ENCODE assay signal across 8 cellular contexts in the genomic region with DNA sequence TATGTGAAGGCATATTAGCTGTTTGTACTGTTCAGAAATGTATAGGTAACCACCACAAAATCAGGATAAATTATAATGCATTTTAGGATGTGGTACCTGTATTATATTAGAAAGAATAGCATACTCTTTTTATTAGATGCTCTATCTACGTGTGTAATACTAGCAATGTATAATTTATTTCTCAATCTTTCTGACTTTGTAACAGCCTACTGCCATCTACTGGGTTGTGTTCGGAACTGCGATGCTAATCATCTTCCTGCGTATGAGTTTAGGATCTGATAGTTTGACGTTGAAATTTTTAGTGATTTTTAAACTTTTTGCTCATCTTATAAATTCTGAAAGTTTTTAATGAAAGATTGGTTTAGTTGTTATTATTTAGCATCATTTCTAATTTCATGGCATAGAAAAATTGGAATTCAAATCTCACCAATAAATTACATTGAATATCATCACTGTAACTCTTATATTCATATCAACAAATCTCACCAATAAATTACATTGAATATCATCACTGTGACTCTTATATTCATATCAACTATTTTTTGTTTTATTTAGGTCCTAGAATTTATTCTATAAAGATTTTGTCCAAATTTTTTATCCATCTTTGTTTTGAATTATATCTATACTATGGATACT.
A peak's percentile ranks its signal among the peaks of the same experiment; 100 is the strongest.
DNase-seq lines count a peak whose midpoint lies in the region; ATAC-seq, FAIRE-seq and TF ChIP-seq lines count a peak whose summit lies in the region.

No MANE protein-coding gene starts in this region.

- TF ChIP-seq CTCF in natural killer cell (IDR thresholded peaks at IDR 0.05) = no peak

- DNase-seq in DMS 273 (lab: John Stamatoyannopoulos, UW; ENCODE audit: unreplicated experiment) (peak; percentile 38), DMS 273 treated with DMSO at 0.1 percent for 48 hours (lab: John Stamatoyannopoulos, UW) (no peak), HTR-8/SVneo (ENCODE audit: insufficient read length, low spot score) (peak; percentile 22), UCSD-AML1 (lab: John Stamatoyannopoulos, UW; ENCODE audit: unreplicated experiment) (peak; percentile 4), iPS DF 4.7 (ENCODE audit: extremely low read depth, low spot score) (peak; percentile 22), natural killer cell (no peak), NCI-H1436 (lab: John Stamatoyannopoulos, UW) (no peak), activated gamma-delta T cell treated with Interleukin-2 at 50 U/mL for 16 hours (no peak)

- peaks cover 0 to 5% of the 10 kb centered on the region in 2 donors for H3K9me3 Mint-ChIP-seq in natural killer cell

- no peak overlapping the region for H3K27ac Mint-ChIP-seq in natural killer cell

- intact Hi-C loops in natural killer cell (cut with micrococcal nuclease) = no loop called here

- no peak for FAIRE-seq in HTR-8/SVneo (lab: Jason Lieb, UNC)

- H3K27me3 Mint-ChIP-seq in natural killer cell (ENCODE audit: low read depth in 2 of 2) = no peaks in the 10 kb centered on the region

- no peak overlapping the region for H3K4me3 Mint-ChIP-seq in natural killer cell

- ATAC-seq in natural killer cell = no peak

- no peaks in the 10 kb centered on the region for H3K36me3 Mint-ChIP-seq in natural killer cell

- H3K4me1 Mint-ChIP-seq in natural killer cell = no peaks in the 10 kb centered on the region

Comparison
In these comparisons a context has a peak if more than half of its experiments do, and no peak if none do; other contexts are left out.
1. DNase-seq: peak in DMS 273 (single experiment), HTR-8/SVneo (single experiment), UCSD-AML1 (single experiment) and iPS DF 4.7 (single experiment); none in DMS 273 treated with DMSO at 0.1 percent for 48 hours (single experiment), natural killer cell (single experiment), NCI-H1436 (single experiment) and activated gamma-delta T cell treated with Interleukin-2 at 50 U/mL for 16 hours (single experiment).